Comparison of ENCODE assay signal across 1 cellular context in genomic region chr14:60915781-60916180, GRCh38.
TF ChIP-seq lines count a peak whose summit lies in the region.

No MANE protein-coding gene starts in this region.

TF ChIP-seq in IMR-90, 13 proteins besides CTCF, POLR2A, EP300 and RAD21 (continued from another document):
- no peak for TF ChIP-seq CHD1 (IDR thresholded peaks at IDR 0.05; ENCODE audit: low read depth, low read length)
- TF ChIP-seq FOS (IDR thresholded peaks at IDR 0.05; ENCODE audit: low read depth, low read length): no peak
- no peak for TF ChIP-seq MAZ (IDR thresholded peaks at IDR 0.05; ENCODE audit: borderline replicate concordance, low read depth, low read length)
- TF ChIP-seq BHLHE40 (IDR thresholded peaks at IDR 0.05; ENCODE audit: low read depth, low read length): no peak
- TF ChIP-seq MAFK (IDR thresholded peaks at IDR 0.05; ENCODE audit: low read depth, low read length): no peak
